9 cellular contexts compared by ENCODE assay signal in genomic region chr14:28751467-28752058, GRCh38. TPM values are rescaled to one million over a fixed set of nuclear protein-coding genes. Genes with fewer than 3 reads are reported as not detected.
A peak's percentile ranks its signal among the peaks of the same experiment; 100 is the strongest.
DNase-seq lines count a peak whose midpoint lies in the region; ATAC-seq and TF ChIP-seq lines count a peak whose summit lies in the region.
"Had no signal": no experiment of that assay in that cellular context is flagged by ENCODE, and none has a peak within 500 bp of the region (broad histone marks: within the 10 kb centered on the region; RNA-seq: fewer than 3 reads in every experiment).

No MANE protein-coding gene starts in this region.

- DNase-seq in BE2C (peak; percentile 45), NCI-H460 (ENCODE audit: extremely low read depth, low read depth) (peak; percentile 74), brain microvascular endothelial cell (peak; percentile 24), midbrain (lab: John Stamatoyannopoulos, UW) (peak; percentile 38), suprapubic skin (ENCODE audit: low spot score in 2 of 2) (no peak)

- H3K4me3 ChIP-seq in BE2C (ENCODE audit: low read depth, low read length) (no peak overlapping the region), brain microvascular endothelial cell (ENCODE audit: low read depth, low read length) (no peak overlapping the region), suprapubic skin (no peak overlapping the region)

- H3K36me3 ChIP-seq in BE2C (no peaks in the 10 kb centered on the region), brain microvascular endothelial cell (replicated peaks) (no peaks in the 10 kb centered on the region), suprapubic skin (no peaks in the 10 kb centered on the region)

- TF ChIP-seq CTCF in BE2C (IDR thresholded peaks at IDR 0.05; ENCODE audit: low read depth, low read length): peak; percentile 85
- peak; percentile 86 for TF ChIP-seq CTCF in brain microvascular endothelial cell (IDR thresholded peaks at IDR 0.05; ENCODE audit: low read depth, low read length, missing control alignments)
- peak in 1 of 2 donors; percentile 49 for TF ChIP-seq CTCF in suprapubic skin (IDR thresholded peaks at IDR 0.05)

- in situ Hi-C loops in brain microvascular endothelial cell (cut with HindIII; ENCODE audit: low pct_ligation_motif_present, low sequenced_read_pairs): loop anchor here (25.0 kb wide), 1 partner anchor 786 kb away; no protein-coding TSS in a partner anchor

- H3K27ac ChIP-seq in brain microvascular endothelial cell (no peak overlapping the region), suprapubic skin (no peak overlapping the region)

- H3K27me3 ChIP-seq in BE2C: peaks cover 22% of the 10 kb centered on the region
- H3K27me3 ChIP-seq in brain microvascular endothelial cell (replicated peaks): peaks cover 9% of the 10 kb centered on the region
- peaks cover 46% of the 10 kb centered on the region for H3K27me3 ChIP-seq in suprapubic skin

- ATAC-seq in GM18505 (IDR thresholded peaks at IDR 0.05; ENCODE audit: unreplicated experiment) (peak; percentile 82), HG03103 (IDR thresholded peaks at IDR 0.05; ENCODE audit: low read depth, unreplicated experiment) (peak; percentile 59), HG03135 (IDR thresholded peaks at IDR 0.05; ENCODE audit: unreplicated experiment) (no peak)

- no peaks in the 10 kb centered on the region for H3K9me3 ChIP-seq in BE2C
- H3K9me3 ChIP-seq in suprapubic skin: no peaks in the 10 kb centered on the region

- no peaks in the 10 kb centered on the region for H3K4me1 ChIP-seq in BE2C
- H3K4me1 ChIP-seq in suprapubic skin: peaks cover 4% of the 10 kb centered on the region

- TF ChIP-seq POLR2A in GM18505 (IDR thresholded peaks at IDR 0.05; ENCODE audit: borderline replicate concordance, extremely low read depth, insufficient read depth, insufficient read length) (no peak), suprapubic skin (IDR thresholded peaks at IDR 0.05) (no peak)

- no peak for TF ChIP-seq EP300 in suprapubic skin (IDR thresholded peaks at IDR 0.05)

- WGBS in suprapubic skin: 24% methylated on average over 5 of the region's 5 CpGs

RNA-seq across cellular contexts. Expression of gene FOXG1, which starts 15.0 kb away (rescaled TPM):
- polyA plus RNA-seq in BE2C (2012; ENCODE audit: insufficient read depth, insufficient read length, low read depth): not detected
- total RNA-seq in NCI-H460 (2014; rRNA removed; shearing (Covaris generic)): 0.02 TPM in 1 of 2 replicates, not detected in the other
- polyA plus RNA-seq in NCI-H460 (2014; cell fraction: nucleus; rRNA removed): 0.18 and 1.1 TPM in 2 replicates
- not detected for total RNA-seq in suprapubic skin
- polyA plus RNA-seq: IgD-negative memory B cell had no signal

Comparison
In these comparisons a context has a peak if more than half of its experiments do, and no peak if none do; other contexts are left out.
1. DNase-seq: peak in BE2C (single experiment), NCI-H460 (single experiment), brain microvascular endothelial cell (single experiment) and midbrain (single experiment); none in suprapubic skin (0 of 2).